1 cellular context compared by ENCODE assay signal in the genomic region with DNA sequence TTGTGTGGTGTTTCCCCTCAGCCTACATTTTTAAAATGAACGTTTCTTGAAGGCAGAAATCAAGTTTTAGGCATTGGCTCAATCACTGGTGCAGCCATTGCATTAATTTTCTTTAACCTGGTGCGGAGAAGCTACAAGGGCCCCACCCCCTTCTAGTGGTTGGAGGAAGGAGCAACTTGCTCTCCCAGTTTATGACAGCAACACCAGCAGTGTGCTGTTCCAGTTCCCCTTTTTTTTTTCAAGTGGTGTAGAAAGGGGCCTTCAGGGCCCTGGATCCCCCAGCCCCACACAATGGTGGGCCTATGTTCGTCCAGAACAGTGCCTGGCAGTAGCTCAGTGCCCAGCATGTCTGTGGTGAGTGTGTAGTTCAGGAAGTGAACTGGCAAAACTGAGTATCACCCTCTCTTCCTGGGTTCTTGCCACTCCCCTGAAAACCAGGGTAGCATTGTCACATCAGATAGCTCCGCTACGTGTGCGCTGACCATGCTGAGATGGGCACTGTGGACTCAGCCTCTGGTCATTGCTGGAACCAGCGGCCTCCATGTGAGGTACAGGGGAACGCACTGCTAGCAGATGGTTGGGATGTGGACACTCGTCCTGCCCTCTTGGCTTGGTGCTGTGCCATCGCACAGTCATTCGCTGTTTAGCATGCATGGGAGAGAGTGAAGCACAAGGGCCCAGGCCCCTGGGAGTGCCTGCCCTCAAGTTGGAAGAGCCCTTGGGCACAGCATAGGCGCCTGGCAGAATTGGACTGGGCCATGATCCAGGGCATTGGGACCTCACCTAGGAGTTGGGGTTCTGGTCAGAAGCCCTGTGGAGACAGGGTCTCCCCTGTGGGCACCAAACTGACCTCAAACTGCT.
TF ChIP-seq lines count a peak whose summit lies in the region.

No MANE protein-coding gene starts in this region.

TF ChIP-seq in GM12878, 131 proteins besides CTCF, POLR2A, EP300 and RAD21:
- 0 out of 2 replicates have a peak, but pooled peaks have one; percentile 16 for TF ChIP-seq CHD2 (IDR thresholded peaks at IDR 0.05; ENCODE audit: borderline replicate concordance, low read depth, low read length)
- TF ChIP-seq, protein P1, sequence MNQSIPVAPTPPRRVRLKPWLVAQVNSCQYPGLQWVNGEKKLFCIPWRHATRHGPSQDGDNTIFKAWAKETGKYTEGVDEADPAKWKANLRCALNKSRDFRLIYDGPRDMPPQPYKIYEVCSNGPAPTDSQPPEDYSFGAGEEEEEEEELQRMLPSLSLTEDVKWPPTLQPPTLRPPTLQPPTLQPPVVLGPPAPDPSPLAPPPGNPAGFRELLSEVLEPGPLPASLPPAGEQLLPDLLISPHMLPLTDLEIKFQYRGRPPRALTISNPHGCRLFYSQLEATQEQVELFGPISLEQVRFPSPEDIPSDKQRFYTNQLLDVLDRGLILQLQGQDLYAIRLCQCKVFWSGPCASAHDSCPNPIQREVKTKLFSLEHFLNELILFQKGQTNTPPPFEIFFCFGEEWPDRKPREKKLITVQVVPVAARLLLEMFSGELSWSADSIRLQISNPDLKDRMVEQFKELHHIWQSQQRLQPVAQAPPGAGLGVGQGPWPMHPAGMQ (IDR thresholded peaks at IDR 0.05; ENCODE audit: borderline replicate concordance), result no peak
- no peak for TF ChIP-seq JUND (IDR thresholded peaks at IDR 0.05; ENCODE audit: low read depth, low read length)
- no peak for TF ChIP-seq SMARCA5 (IDR thresholded peaks at IDR 0.05)
- no peak for TF ChIP-seq BCL11A (IDR thresholded peaks at IDR 0.05; ENCODE audit: low read depth, low read length)
- TF ChIP-seq TCF3 (IDR thresholded peaks at IDR 0.05; ENCODE audit: borderline replicate concordance, insufficient read depth, low read depth, low read length), result no peak
- no peak for TF ChIP-seq RB1 (IDR thresholded peaks at IDR 0.05; ENCODE audit: borderline replicate concordance)
- TF ChIP-seq SPI1 (IDR thresholded peaks at IDR 0.05; ENCODE audit: borderline replicate concordance, insufficient read depth, low read depth, low read length), result peak; percentile 93
- TF ChIP-seq POLR2AphosphoS5 (IDR thresholded peaks at IDR 0.05; ENCODE audit: low read length), result peak; percentile 25; the same call in 1 of the 2 replicates
- TF ChIP-seq PAX5 (IDR thresholded peaks at IDR 0.05; ENCODE audit: borderline replicate concordance, low read depth, low read length), result no peak
- no peak for TF ChIP-seq SMC3 (IDR thresholded peaks at IDR 0.05; ENCODE audit: borderline replicate concordance, low read length)
- TF ChIP-seq ZNF384 (IDR thresholded peaks at IDR 0.05; ENCODE audit: borderline replicate concordance, low read depth, low read length), result peak; percentile 66; the same call in 1 of the 2 replicates
- 0 out of 2 replicates have a peak, but pooled peaks have one; percentile 19 for TF ChIP-seq RUNX3 (IDR thresholded peaks at IDR 0.05; ENCODE audit: low read length)
- TF ChIP-seq RAD51 (IDR thresholded peaks at IDR 0.05), result no peak
- no peak for TF ChIP-seq CEBPB (IDR thresholded peaks at IDR 0.05; ENCODE audit: borderline replicate concordance in 1 of 2, low read depth in 2 of 2, low read length in 2 of 2)
- TF ChIP-seq, protein P2, sequence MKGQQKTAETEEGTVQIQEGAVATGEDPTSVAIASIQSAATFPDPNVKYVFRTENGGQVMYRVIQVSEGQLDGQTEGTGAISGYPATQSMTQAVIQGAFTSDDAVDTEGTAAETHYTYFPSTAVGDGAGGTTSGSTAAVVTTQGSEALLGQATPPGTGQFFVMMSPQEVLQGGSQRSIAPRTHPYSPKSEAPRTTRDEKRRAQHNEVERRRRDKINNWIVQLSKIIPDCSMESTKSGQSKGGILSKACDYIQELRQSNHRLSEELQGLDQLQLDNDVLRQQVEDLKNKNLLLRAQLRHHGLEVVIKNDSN (IDR thresholded peaks at IDR 0.05; ENCODE audit: borderline replicate concordance, extremely low read length, insufficient read depth, low read depth, low read length), result no peak
- 0 out of 2 replicates have a peak, but pooled peaks have one; percentile 33 for TF ChIP-seq HDGF (IDR thresholded peaks at IDR 0.05)
- no peak for TF ChIP-seq JUNB (IDR thresholded peaks at IDR 0.05)
- no peak for TF ChIP-seq TCF7 (IDR thresholded peaks at IDR 0.05; ENCODE audit: borderline replicate concordance)
- TF ChIP-seq ZNF217 (IDR thresholded peaks at IDR 0.05), result no peak
- TF ChIP-seq POLR2AphosphoS2 (IDR thresholded peaks at IDR 0.05; ENCODE audit: low read depth, low read length), result 0 out of 2 replicates have a peak, but pooled peaks have one; percentile 18
- TF ChIP-seq LARP7 (IDR thresholded peaks at IDR 0.05), result no peak
- no peak for TF ChIP-seq ESRRA (IDR thresholded peaks at IDR 0.05; ENCODE audit: low read length)
- no peak for TF ChIP-seq ATF7 (IDR thresholded peaks at IDR 0.05; ENCODE audit: low read depth)
- TF ChIP-seq ASH2L (IDR thresholded peaks at IDR 0.05; ENCODE audit: borderline replicate concordance, low read depth), result no peak
- no peak for TF ChIP-seq IRF4 (IDR thresholded peaks at IDR 0.05; ENCODE audit: low read depth, low read length)
